Comparison of ENCODE assay signal across 9 cellular contexts in genomic region chr12:47772738-47773061, GRCh38. TPM values are rescaled to one million over a fixed set of nuclear protein-coding genes. Genes with fewer than 3 reads are reported as not detected.
DNase-seq lines count a peak whose midpoint lies in the region; ATAC-seq and TF ChIP-seq lines count a peak whose summit lies in the region.
"Had no signal": no experiment of that assay in that cellular context is flagged by ENCODE, and none has a peak within 500 bp of the region (broad histone marks: within the 10 kb centered on the region; RNA-seq: fewer than 3 reads in every experiment).

No MANE protein-coding gene starts in this region.

- H3K9me3 Mint-ChIP-seq in natural killer cell treated with Interleukin-12 subunit alpha and Interleukin-12 subunit beta and Interleukin-15 and Interleukin-18, amount 100 ng/mL, for 72 hours, result no peaks in the 10 kb centered on the region

- peaks cover 4% of the 10 kb centered on the region; the same call in 1 of the 2 replicates for H3K36me3 ChIP-seq in BE2C
- no peaks in the 10 kb centered on the region for H3K36me3 ChIP-seq in KMS-11 (ENCODE audit: insufficient read depth)
- H3K36me3 ChIP-seq in colonic mucosa, result no peaks in the 10 kb centered on the region

- no peak for ATAC-seq in natural killer cell treated with Interleukin-12 subunit alpha and Interleukin-12 subunit beta and Interleukin-15 and Interleukin-18, amount 100 ng/mL, for 72 hours
- ATAC-seq in HG03097 (IDR thresholded peaks at IDR 0.05; ENCODE audit: low FRiP score, unreplicated experiment), result no peak
- no peak for ATAC-seq in GM21447 (IDR thresholded peaks at IDR 0.05; ENCODE audit: unreplicated experiment)

- H3K79me2 ChIP-seq in KMS-11 (ENCODE audit: insufficient read depth, low read depth), result peaks cover 6% of the 10 kb centered on the region; the same call in 1 of the 2 replicates

- peak overlapping the region; percentile 79 for H3K4me3 Mint-ChIP-seq in natural killer cell treated with Interleukin-12 subunit alpha and Interleukin-12 subunit beta and Interleukin-15 and Interleukin-18, amount 100 ng/mL, for 72 hours

- H4K20me1 ChIP-seq in KMS-11 (ENCODE audit: insufficient read depth), result no peaks in the 10 kb centered on the region

- no peak overlapping the region for H3K27ac ChIP-seq in KMS-11
- no peak overlapping the region for H3K27ac ChIP-seq in colonic mucosa

- no peaks in the 10 kb centered on the region for H3K36me3 Mint-ChIP-seq in natural killer cell treated with Interleukin-12 subunit alpha and Interleukin-12 subunit beta and Interleukin-15 and Interleukin-18, amount 100 ng/mL, for 72 hours

- peaks cover 0 to 3% of the 10 kb centered on the region in 2 donors for H3K27me3 Mint-ChIP-seq in natural killer cell treated with Interleukin-12 subunit alpha and Interleukin-12 subunit beta and Interleukin-15 and Interleukin-18, amount 100 ng/mL, for 72 hours

- H2AFZ ChIP-seq in KMS-11 (ENCODE audit: low read depth), result peak overlapping the region; percentile 28; the same call in 1 of the 2 replicates

- H3K4me3 ChIP-seq in BE2C (ENCODE audit: low read depth, low read length) (peak overlapping the region; percentile 57), KMS-11 (IDR thresholded peaks at IDR 0.05; ENCODE audit: insufficient read depth, low read depth, low read length) (no peak overlapping the region), colonic mucosa (peak overlapping the region; percentile 97)

- H3K27ac Mint-ChIP-seq in natural killer cell treated with Interleukin-12 subunit alpha and Interleukin-12 subunit beta and Interleukin-15 and Interleukin-18, amount 100 ng/mL, for 72 hours, result peak overlapping the region; percentile 53 to 74

- H3K9me3 ChIP-seq in BE2C, result no peaks in the 10 kb centered on the region
- no peaks in the 10 kb centered on the region for H3K9me3 ChIP-seq in colonic mucosa

- peak overlapping the region; percentile 50 for H3K4me2 ChIP-seq in KMS-11

- H3K4me1 ChIP-seq in BE2C, result peaks cover 42% of the 10 kb centered on the region
- H3K4me1 ChIP-seq in KMS-11 (ENCODE audit: low read depth, poor library complexity, severe bottlenecking), result peaks cover 64% of the 10 kb centered on the region
- H3K4me1 ChIP-seq in colonic mucosa, result no peaks in the 10 kb centered on the region

- intact Hi-C loops in colonic mucosa (cut with DNase I), result no loop called here

- peaks cover 19 to 21% of the 10 kb centered on the region in 2 donors for H3K4me1 Mint-ChIP-seq in natural killer cell treated with Interleukin-12 subunit alpha and Interleukin-12 subunit beta and Interleukin-15 and Interleukin-18, amount 100 ng/mL, for 72 hours (ENCODE audit: low read depth in 2 of 2)

- DNase-seq in BE2C, result no peak
- no peak for DNase-seq in colonic mucosa
- DNase-seq in natural killer cell treated with Interleukin-12 subunit alpha and Interleukin-12 subunit beta and Interleukin-15 and Interleukin-18, amount 100 ng/mL, for 72 hours (ENCODE audit: low spot score), result no peak
- no peak for DNase-seq in SHP77 treated with DMSO at 0.1 percent for 48 hours (lab: John Stamatoyannopoulos, UW)
- DNase-seq in NCI-H345 treated with DMSO at 0.1 percent for 48 hours (lab: John Stamatoyannopoulos, UW; ENCODE audit: unreplicated experiment), result no peak
- DNase-seq: NCI-H524 treated with DMSO at 0.1 percent for 48 hours had no signal

- H3K9ac ChIP-seq in KMS-11, result no peak overlapping the region
- peak overlapping the region in 1 of 2 donors; percentile 92 for H3K9ac ChIP-seq in colonic mucosa (ENCODE audit: low read depth in 2 of 2, low read length in 2 of 2)

- H3K27me3 ChIP-seq in BE2C (no peaks in the 10 kb centered on the region), KMS-11 (ENCODE audit: insufficient read depth, low read depth) (no peaks in the 10 kb centered on the region), colonic mucosa (no peaks in the 10 kb centered on the region)

- TF ChIP-seq CTCF in BE2C (IDR thresholded peaks at IDR 0.05; ENCODE audit: low read depth, low read length) (no peak; the same call in 1 of the 2 replicates), KMS-11 (conservative IDR thresholded peaks at IDR 0.05; ENCODE audit: low read depth, low read length) (no peak; the same call in 1 of the 2 replicates), colonic mucosa (IDR thresholded peaks at IDR 0.05) (no peak)

RNA-seq across cellular contexts. Expression of gene SLC48A1, which starts 0.3 kb away (rescaled TPM):
- polyA plus RNA-seq in BE2C (2012; ENCODE audit: insufficient read depth, insufficient read length, low read depth), result 65.5 TPM
- total RNA-seq in colonic mucosa, result 10 to 100 TPM; 12.2 to 17.9 TPM
- total RNA-seq in natural killer cell treated with Interleukin-12 subunit alpha and Interleukin-12 subunit beta and Interleukin-15 and Interleukin-18, amount 100 ng/mL, for 72 hours, result 1 to 10 TPM; 5.1 to 9.8 TPM

RNA-seq across cellular contexts. Expression of gene RAPGEF3, which starts 14.0 kb away (rescaled TPM):
- polyA plus RNA-seq in BE2C (2012; ENCODE audit: insufficient read depth, insufficient read length, low read depth), result 22.4 TPM
- total RNA-seq in colonic mucosa, result 10 to 100 TPM; 10.1 TPM
- under 1 TPM; 0.19 to 0.25 TPM for total RNA-seq in natural killer cell treated with Interleukin-12 subunit alpha and Interleukin-12 subunit beta and Interleukin-15 and Interleukin-18, amount 100 ng/mL, for 72 hours

RNA-seq across cellular contexts. Expression of gene HDAC7, which starts 47.0 kb away (rescaled TPM):
- polyA plus RNA-seq in BE2C (2012; ENCODE audit: insufficient read depth, insufficient read length, low read depth), result 178 TPM
- 10 to 100 TPM; 27.3 to 29.7 TPM for total RNA-seq in colonic mucosa
- total RNA-seq in natural killer cell treated with Interleukin-12 subunit alpha and Interleukin-12 subunit beta and Interleukin-15 and Interleukin-18, amount 100 ng/mL, for 72 hours, result 100 to 1,000 TPM; 127 to 176 TPM

RNA-seq across cellular contexts. Expression of gene ENDOU, which starts 47.4 kb away (rescaled TPM):
- polyA plus RNA-seq in BE2C (2012; ENCODE audit: insufficient read depth, insufficient read length, low read depth), result not detected
- total RNA-seq in colonic mucosa, result not detected
- not detected for total RNA-seq in natural killer cell treated with Interleukin-12 subunit alpha and Interleukin-12 subunit beta and Interleukin-15 and Interleukin-18, amount 100 ng/mL, for 72 hours

Comparison
In these comparisons a context has a peak if more than half of its experiments do, and no peak if none do; other contexts are left out.
1. RNA of gene RAPGEF3, which starts 14.0 kb away (total RNA-seq): 10.1 TPM in colonic mucosa; 0.19 to 0.25 TPM in natural killer cell treated with Interleukin-12 subunit alpha and Interleukin-12 subunit beta and Interleukin-15 and Interleukin-18, amount 100 ng/mL, for 72 hours; every median in the first group is over 4 times any median in the second.
2. RNA of gene HDAC7, which starts 47.0 kb away (total RNA-seq): 127 to 176 TPM in natural killer cell treated with Interleukin-12 subunit alpha and Interleukin-12 subunit beta and Interleukin-15 and Interleukin-18, amount 100 ng/mL, for 72 hours; 27.3 to 29.7 TPM in colonic mucosa; every median in the first group is over 4 times any median in the second.